In the genomic region with DNA sequence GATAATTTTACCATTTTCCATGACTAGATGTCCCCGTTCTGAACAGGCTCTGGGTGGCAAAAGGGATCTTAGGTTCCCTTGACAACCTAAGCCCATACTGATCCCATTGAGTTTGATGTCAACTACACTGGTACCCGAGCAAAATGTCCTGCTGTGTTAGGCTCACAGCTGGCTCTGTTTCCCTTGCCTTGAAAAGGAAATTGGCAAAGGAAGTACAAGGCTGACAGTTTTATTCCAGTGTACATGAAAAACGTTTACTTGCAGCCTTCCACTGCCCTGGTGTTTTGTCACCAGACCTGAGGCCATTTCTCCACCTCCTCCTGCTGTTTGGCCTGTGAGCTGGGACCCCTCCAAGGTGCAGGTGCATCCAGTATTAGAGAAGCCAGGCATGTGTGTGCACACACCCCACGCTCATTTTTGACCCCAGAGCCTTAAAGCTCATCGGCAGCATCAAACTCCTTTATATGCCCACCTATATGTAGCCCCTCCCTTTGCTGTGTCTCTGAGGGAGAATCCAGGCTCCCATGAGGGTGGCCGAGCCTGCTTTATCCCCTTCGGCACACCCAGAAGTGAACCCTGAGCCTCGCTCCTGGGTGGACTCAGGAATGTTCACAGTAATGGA, we compare ENCODE assay signal across 23 cellular contexts.
"Had no signal": no experiment of that assay in that cellular context is flagged by ENCODE, and none has a peak within 500 bp of the region (broad histone marks: within the 10 kb centered on the region; RNA-seq: fewer than 3 reads in every experiment).

No MANE protein-coding gene starts in this region.

- DNase-seq: activated CD4-positive, alpha-beta T cell treated with anti-CD3 and anti-CD28 coated beads for 1 hour; activated CD4-positive, alpha-beta T cell treated with anti-CD3 and anti-CD28 coated beads for 48 hours; activated CD4-positive, CD25-positive, alpha-beta regulatory T cell; activated effector memory CD4-positive, alpha-beta T cell treated with Interleukin-2 at 50 U/mL for 16 hours; activated naive CD4-positive, alpha-beta T cell treated with anti-CD3 and anti-CD28 coated beads, Interleukin-2, amount 10 ng/mL, durations not matched to agents 7 days and 5 days; activated naive CD8-positive, alpha-beta T cell treated with anti-CD3 and anti-CD28 coated beads, Interleukin-2, amount 50 U/mL, for 24 hours; activated T-cell treated with anti-CD3 and anti-CD28 coated beads, Interleukin-2, amount 50 U/mL, for 48 hours; anterior cingulate cortex; NCI-H1105; NCI-H1417 treated with DMSO at 0.1 percent for 48 hours; NCI-H1694; NCI-H1930; NCI-H2081 treated with DMSO at 0.1 percent for 48 hours; NCI-H226; NCI-H446 treated with DMSO at 0.1 percent for 48 hours; NCI-H524 treated with DMSO at 0.1 percent for 48 hours; SHP77; SJCRH30; T1000; WERI-Rb-1 had no signal

- H3K36me3 Mint-ChIP-seq: activated naive CD4-positive, alpha-beta T cell treated with anti-CD3 and anti-CD28 coated beads, Interleukin-2, amount 10 ng/mL, durations not matched to agents 7 days and 5 days had no signal

- H3K27ac Mint-ChIP-seq: activated CD8-positive, alpha-beta T cell treated with anti-CD3 and anti-CD28 coated beads, Interleukin-2, amount 10 ng/mL, durations not matched to agents 7 days and 5 days; activated naive CD4-positive, alpha-beta T cell treated with anti-CD3 and anti-CD28 coated beads, Interleukin-2, amount 10 ng/mL, durations not matched to agents 7 days and 5 days; activated naive CD8-positive, alpha-beta T cell; activated naive CD8-positive, alpha-beta T cell treated with anti-CD3 and anti-CD28 coated beads, Interleukin-2, amount 50 U/mL, for 24 hours; brain had no signal

- H3K4me1 Mint-ChIP-seq: activated naive CD4-positive, alpha-beta T cell treated with anti-CD3 and anti-CD28 coated beads, Interleukin-2, amount 10 ng/mL, durations not matched to agents 7 days and 5 days; activated naive CD8-positive, alpha-beta T cell treated with anti-CD3 and anti-CD28 coated beads, Interleukin-2, amount 50 U/mL, for 24 hours had no signal

- H3K4me3 Mint-ChIP-seq: activated CD8-positive, alpha-beta T cell treated with anti-CD3 and anti-CD28 coated beads, Interleukin-2, amount 10 ng/mL, durations not matched to agents 7 days and 5 days; activated naive CD4-positive, alpha-beta T cell treated with anti-CD3 and anti-CD28 coated beads, Interleukin-2, amount 10 ng/mL, durations not matched to agents 7 days and 5 days; activated naive CD8-positive, alpha-beta T cell; activated naive CD8-positive, alpha-beta T cell treated with anti-CD3 and anti-CD28 coated beads, Interleukin-2, amount 50 U/mL, for 24 hours; brain had no signal
